In the genomic region with DNA sequence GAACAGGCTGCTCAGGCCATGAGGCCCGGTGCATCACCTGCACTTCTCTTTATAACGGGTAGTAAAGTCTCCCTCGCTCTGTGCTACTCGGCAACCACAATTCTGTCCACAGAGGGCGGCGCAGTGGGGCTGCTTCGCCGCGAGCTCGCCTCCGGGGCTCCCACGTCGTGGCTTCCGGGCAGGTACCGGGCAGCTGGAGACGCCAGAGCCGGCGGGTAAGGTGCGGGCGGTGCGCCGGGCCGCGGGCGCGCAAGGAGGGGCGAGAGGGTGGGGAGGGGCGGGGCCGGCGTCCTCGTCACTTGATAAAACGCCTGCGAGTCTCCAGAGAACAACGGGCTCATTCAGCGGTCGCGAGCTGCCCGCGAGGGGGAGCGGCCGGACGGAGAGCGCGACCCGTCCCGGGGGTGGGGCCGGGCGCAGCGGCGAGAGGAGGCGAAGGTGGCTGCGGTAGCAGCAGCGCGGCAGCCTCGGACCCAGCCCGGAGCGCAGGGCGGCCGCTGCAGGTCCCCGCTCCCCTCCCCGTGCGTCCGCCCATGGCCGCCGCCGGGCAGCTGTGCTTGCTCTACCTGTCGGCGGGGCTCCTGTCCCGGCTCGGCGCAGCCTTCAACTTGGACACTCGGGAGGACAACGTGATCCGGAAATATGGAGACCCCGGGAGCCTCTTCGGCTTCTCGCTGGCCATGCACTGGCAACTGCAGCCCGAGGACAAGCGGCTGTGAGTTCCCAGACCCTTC, we compare ENCODE assay signal across 8 cellular contexts. TPM values are rescaled to one million over a fixed set of nuclear protein-coding genes. Genes with fewer than 3 reads are reported as not detected.
DNase-seq lines count a peak whose midpoint lies in the region; ATAC-seq and TF ChIP-seq lines count a peak whose summit lies in the region.

A gene (plus strand): TSS at position 331 of the 734 bp plus-strand sequence.

- H3K27ac Mint-ChIP-seq in GM23338 = peak within 1 kb of the TSS; percentile 57

- 0 out of 3 replicates have a peak, but pooled peaks cover 3% of the 10 kb centered on the region for H3K36me3 Mint-ChIP-seq in GM23338 (ENCODE audit: low read depth)

- H3K27me3 Mint-ChIP-seq in GM23338 (ENCODE audit: insufficient read depth, low read depth, poor library complexity) = peaks cover 6% of the 10 kb centered on the region

- no peaks in the 10 kb centered on the region for H3K36me3 ChIP-seq in GM23338 (ENCODE audit: insufficient read depth)
- no peaks in the 10 kb centered on the region for H3K36me3 ChIP-seq in left lung

- H3K4me1 ChIP-seq in GM23338 (ENCODE audit: insufficient read depth) (peaks cover 56% of the 10 kb centered on the region), left lung (peaks cover 5 to 43% of the 10 kb centered on the region in 2 donors)

- peak within 1 kb of the TSS; percentile 91 for H2AFZ ChIP-seq in GM23338

- peak; percentile 88 for DNase-seq in AG08396 (ENCODE audit: low spot score)
- DNase-seq in GM23338 (ENCODE audit: low spot score) = peak; percentile 85
- DNase-seq in NCI-H345 treated with DMSO at 0.1 percent for 48 hours (lab: John Stamatoyannopoulos, UW; ENCODE audit: unreplicated experiment) = peak; percentile 68
- peak; percentile 61 to 66 for DNase-seq in activated CD4-positive, alpha-beta T cell treated with anti-CD3 and anti-CD28 coated beads, Interleukin-2, amount 50 U/mL, for 24 hours (ENCODE audit: low read depth in 1 of 2, low spot score in 1 of 2)
- DNase-seq in cortex of kidney (lab: John Stamatoyannopoulos, UW) = peak; percentile 13
- DNase-seq in left lung = peak; percentile 82 to 90
- DNase-seq in stimulated activated CD4-positive, alpha-beta T cell treated with anti-CD3 and anti-CD28 coated beads, Interleukin-1b, Interleukin-23, amount 100 ng/mL, for 48 hours = peak; percentile 66

- TF ChIP-seq CTCF in GM23338 (conservative IDR thresholded peaks at IDR 0.05; ENCODE audit: low read depth in 2 of 2) (peak in 1 of 2 experiments; percentile 34; a peak in 1 of 4 replicates), left lung (IDR thresholded peaks at IDR 0.05) (peak in 1 of 2 donors; percentile 35)

- H3K9me3 Mint-ChIP-seq in GM23338 = no peaks in the 10 kb centered on the region

- 0 out of 2 replicates have a peak, but pooled peaks cover 8% of the 10 kb centered on the region for H3K27me3 ChIP-seq in GM23338 (ENCODE audit: insufficient read depth)
- H3K27me3 ChIP-seq in left lung = peaks cover 0 to 49% of the 10 kb centered on the region in 2 donors

- H3K4me2 ChIP-seq in GM23338 = peak within 1 kb of the TSS; percentile 99

- H3F3A ChIP-seq in GM23338 (replicated peaks; ENCODE audit: low read depth) = 0 out of 2 replicates have a peak, but pooled peaks cover 2% of the 10 kb centered on the region

- H3K4me3 ChIP-seq in GM23338 (peak within 1 kb of the TSS; percentile 95), left lung (peak within 1 kb of the TSS; percentile 64 to 75)

- H3K4me1 Mint-ChIP-seq in GM23338 = peaks cover 59% of the 10 kb centered on the region

- no peaks in the 10 kb centered on the region for H3K9me2 ChIP-seq in GM23338 (ENCODE audit: insufficient read depth)

- no peaks in the 10 kb centered on the region for H3K9me3 ChIP-seq in left lung

- H3K27ac ChIP-seq in GM23338 (ENCODE audit: low read depth) (no peak within 1 kb of the TSS), left lung (peak within 1 kb of the TSS; percentile 79 to 86)

- H4K20me1 ChIP-seq in GM23338 (replicated peaks; ENCODE audit: insufficient read depth) = peaks cover 11% of the 10 kb centered on the region

- peaks cover 44% of the 10 kb centered on the region for H3K79me2 ChIP-seq in GM23338 (replicated peaks; ENCODE audit: insufficient read depth)

- ATAC-seq in GM23338 (peak; percentile 67), left lung (peak; percentile 86), HG02870 (IDR thresholded peaks at IDR 0.05; ENCODE audit: unreplicated experiment) (no peak)

- intact Hi-C loops in left lung (cut with DNase I) = no loop called here

- H3K4me3 Mint-ChIP-seq in GM23338 = peak within 1 kb of the TSS; percentile 94

TF ChIP-seq in GM23338, 12 proteins besides CTCF, POLR2A, EP300 and RAD21:
- TF ChIP-seq CREB1 (CRISPR knock-in tag; IDR thresholded peaks at IDR 0.05; ENCODE audit: low read depth) (peak; percentile 13; the same call in 1 of the 2 replicates), POLR2AphosphoS5 (IDR thresholded peaks at IDR 0.05; ENCODE audit: low read depth) (peak; percentile 88)
- TF ChIP-seq, protein P1, sequence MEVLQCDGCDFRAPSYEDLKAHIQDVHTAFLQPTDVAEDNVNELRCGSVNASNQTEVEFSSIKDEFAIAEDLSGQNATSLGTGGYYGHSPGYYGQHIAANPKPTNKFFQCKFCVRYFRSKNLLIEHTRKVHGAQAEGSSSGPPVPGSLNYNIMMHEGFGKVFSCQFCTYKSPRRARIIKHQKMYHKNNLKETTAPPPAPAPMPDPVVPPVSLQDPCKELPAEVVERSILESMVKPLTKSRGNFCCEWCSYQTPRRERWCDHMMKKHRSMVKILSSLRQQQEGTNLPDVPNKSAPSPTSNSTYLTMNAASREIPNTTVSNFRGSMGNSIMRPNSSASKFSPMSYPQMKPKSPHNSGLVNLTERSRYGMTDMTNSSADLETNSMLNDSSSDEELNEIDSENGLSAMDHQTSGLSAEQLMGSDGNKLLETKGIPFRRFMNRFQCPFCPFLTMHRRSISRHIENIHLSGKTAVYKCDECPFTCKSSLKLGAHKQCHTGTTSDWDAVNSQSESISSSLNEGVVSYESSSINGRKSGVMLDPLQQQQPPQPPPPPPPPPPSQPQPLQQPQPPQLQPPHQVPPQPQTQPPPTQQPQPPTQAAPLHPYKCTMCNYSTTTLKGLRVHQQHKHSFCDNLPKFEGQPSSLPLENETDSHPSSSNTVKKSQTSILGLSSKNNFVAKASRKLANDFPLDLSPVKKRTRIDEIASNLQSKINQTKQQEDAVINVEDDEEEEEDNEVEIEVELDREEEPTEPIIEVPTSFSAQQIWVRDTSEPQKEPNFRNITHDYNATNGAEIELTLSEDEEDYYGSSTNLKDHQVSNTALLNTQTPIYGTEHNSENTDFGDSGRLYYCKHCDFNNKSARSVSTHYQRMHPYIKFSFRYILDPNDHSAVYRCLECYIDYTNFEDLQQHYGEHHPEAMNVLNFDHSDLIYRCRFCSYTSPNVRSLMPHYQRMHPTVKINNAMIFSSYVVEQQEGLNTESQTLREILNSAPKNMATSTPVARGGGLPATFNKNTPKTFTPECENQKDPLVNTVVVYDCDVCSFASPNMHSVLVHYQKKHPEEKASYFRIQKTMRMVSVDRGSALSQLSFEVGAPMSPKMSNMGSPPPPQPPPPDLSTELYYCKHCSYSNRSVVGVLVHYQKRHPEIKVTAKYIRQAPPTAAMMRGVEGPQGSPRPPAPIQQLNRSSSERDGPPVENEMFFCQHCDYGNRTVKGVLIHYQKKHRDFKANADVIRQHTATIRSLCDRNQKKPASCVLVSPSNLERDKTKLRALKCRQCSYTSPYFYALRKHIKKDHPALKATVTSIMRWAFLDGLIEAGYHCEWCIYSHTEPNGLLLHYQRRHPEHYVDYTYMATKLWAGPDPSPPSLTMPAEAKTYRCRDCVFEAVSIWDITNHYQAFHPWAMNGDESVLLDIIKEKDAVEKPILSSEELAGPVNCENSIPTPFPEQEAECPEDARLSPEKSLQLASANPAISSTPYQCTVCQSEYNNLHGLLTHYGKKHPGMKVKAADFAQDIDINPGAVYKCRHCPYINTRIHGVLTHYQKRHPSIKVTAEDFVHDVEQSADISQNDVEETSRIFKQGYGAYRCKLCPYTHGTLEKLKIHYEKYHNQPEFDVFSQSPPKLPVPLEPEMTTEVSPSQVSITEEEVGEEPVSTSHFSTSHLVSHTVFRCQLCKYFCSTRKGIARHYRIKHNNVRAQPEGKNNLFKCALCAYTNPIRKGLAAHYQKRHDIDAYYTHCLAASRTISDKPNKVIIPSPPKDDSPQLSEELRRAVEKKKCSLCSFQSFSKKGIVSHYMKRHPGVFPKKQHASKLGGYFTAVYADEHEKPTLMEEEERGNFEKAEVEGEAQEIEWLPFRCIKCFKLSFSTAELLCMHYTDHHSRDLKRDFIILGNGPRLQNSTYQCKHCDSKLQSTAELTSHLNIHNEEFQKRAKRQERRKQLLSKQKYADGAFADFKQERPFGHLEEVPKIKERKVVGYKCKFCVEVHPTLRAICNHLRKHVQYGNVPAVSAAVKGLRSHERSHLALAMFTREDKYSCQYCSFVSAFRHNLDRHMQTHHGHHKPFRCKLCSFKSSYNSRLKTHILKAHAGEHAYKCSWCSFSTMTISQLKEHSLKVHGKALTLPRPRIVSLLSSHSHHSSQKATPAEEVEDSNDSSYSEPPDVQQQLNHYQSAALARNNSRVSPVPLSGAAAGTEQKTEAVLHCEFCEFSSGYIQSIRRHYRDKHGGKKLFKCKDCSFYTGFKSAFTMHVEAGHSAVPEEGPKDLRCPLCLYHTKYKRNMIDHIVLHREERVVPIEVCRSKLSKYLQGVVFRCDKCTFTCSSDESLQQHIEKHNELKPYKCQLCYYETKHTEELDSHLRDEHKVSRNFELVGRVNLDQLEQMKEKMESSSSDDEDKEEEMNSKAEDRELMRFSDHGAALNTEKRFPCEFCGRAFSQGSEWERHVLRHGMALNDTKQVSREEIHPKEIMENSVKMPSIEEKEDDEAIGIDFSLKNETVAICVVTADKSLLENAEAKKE (CRISPR knock-in tag; IDR thresholded peaks at IDR 0.05) = no peak
TF ChIP-seq in GM23338: peak in this region for 2.

RNA-seq across cellular contexts. Expression of the gene that starts here (rescaled TPM):
- 124 and 129 TPM in 2 replicates for total RNA-seq in GM23338 (2014; rRNA removed; shearing (Covaris generic))
- polyA plus RNA-seq in GM23338 (2016; fragmentation: Nextera tagmentation; extraction: Ambion mirVana) = 28.6 and 32.9 TPM in 2 replicates
- 10 to 100 TPM; 43.1 to 67.5 TPM for total RNA-seq in left lung

Comparison
In these comparisons a context has a peak if more than half of its experiments do, and no peak if none do; other contexts are left out.
1. DNase-seq: peak in every context shown above with its lines; median percentile 88 in AG08396; 86 in left lung; 85 in GM23338; 68 in NCI-H345 treated with DMSO at 0.1 percent for 48 hours; 66 in stimulated activated CD4-positive, alpha-beta T cell treated with anti-CD3 and anti-CD28 coated beads, Interleukin-1b, Interleukin-23, amount 100 ng/mL, for 48 hours; 64 in activated CD4-positive, alpha-beta T cell treated with anti-CD3 and anti-CD28 coated beads, Interleukin-2, amount 50 U/mL, for 24 hours; 13 in cortex of kidney.